In the genomic region with DNA sequence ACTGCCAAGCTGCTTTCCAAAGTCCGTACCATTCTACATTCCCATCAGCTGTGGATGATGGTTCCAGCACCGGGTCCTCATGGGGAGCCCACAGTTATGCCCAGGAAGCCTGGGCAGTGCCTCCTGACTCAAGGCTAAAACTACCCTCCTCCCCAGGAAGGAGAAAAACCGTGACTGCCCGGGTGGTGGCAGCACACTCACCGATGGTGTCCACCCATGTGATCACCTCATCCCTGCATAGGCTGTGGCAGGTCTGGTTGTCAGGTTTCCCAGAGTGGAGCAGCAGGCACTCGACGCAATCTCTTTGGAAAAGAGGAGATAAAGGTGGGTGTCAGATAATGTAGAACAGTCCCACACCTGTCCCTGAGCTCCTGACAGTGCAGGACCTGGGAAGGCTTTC, we compare ENCODE assay signal across 8 cellular contexts. TPM values are rescaled to one million over a fixed set of nuclear protein-coding genes. Genes with fewer than 3 reads are reported as not detected.
DNase-seq lines count a peak whose midpoint lies in the region; ATAC-seq and TF ChIP-seq lines count a peak whose summit lies in the region.

No MANE protein-coding gene starts in this region.

- peak; percentile 35 to 42 for DNase-seq in activated T-cell treated with anti-CD3 and anti-CD28 coated beads, Interleukin-2, amount 50 U/mL, for 48 hours
- DNase-seq in activated T-cell treated with anti-CD3 and anti-CD28 coated beads for 4 hours (no peak), HuH-7 (ENCODE audit: low spot score) (peak; percentile 60), astrocyte of the spinal cord (ENCODE audit: low read depth, low spot score) (no peak), SJCRH30 (no peak)
- peak; percentile 39 for DNase-seq in stimulated activated CD8-positive, alpha-beta memory T cell treated with anti-CD3 and anti-CD28 coated beads, Interleukin-4, amount 100 ng/mL, for 48 hours

- no peak overlapping the region for H3K4me3 ChIP-seq in astrocyte of the spinal cord (ENCODE audit: low read depth, low read length)
- no peak overlapping the region for H3K4me3 ChIP-seq in SJCRH30

- no peak overlapping the region for H3K27ac ChIP-seq in SJCRH30

- peak; percentile 40 for TF ChIP-seq CTCF in astrocyte of the spinal cord (IDR thresholded peaks at IDR 0.05; ENCODE audit: low read depth, low read length)

- no peak for ATAC-seq in HG03095 (IDR thresholded peaks at IDR 0.05; ENCODE audit: unreplicated experiment)
- ATAC-seq in HG03342 (IDR thresholded peaks at IDR 0.05; ENCODE audit: unreplicated experiment), result no peak

- no peaks in the 10 kb centered on the region for H3K9me3 ChIP-seq in SJCRH30 (replicated peaks)

- in situ Hi-C loops in astrocyte of the spinal cord (cut with HindIII; ENCODE audit: low sequenced_read_pairs), result no loop called here

- no peaks in the 10 kb centered on the region for H3K27me3 ChIP-seq in SJCRH30

- H3K36me3 ChIP-seq in SJCRH30, result peaks cover 8% of the 10 kb centered on the region

- H3K4me1 ChIP-seq in SJCRH30, result peaks cover 73% of the 10 kb centered on the region

RNA-seq across cellular contexts. Expression of a gene that starts 38.6 kb away (rescaled TPM):
- total RNA-seq in SJCRH30 (2014; rRNA removed; shearing (Covaris generic)), result 50.4 and 62.9 TPM in 2 replicates

Comparison
In these comparisons a context has a peak if more than half of its experiments do, and no peak if none do; other contexts are left out.
1. DNase-seq: peak in activated T-cell treated with anti-CD3 and anti-CD28 coated beads, Interleukin-2, amount 50 U/mL, for 48 hours (2 of 2), HuH-7 (single experiment) and stimulated activated CD8-positive, alpha-beta memory T cell treated with anti-CD3 and anti-CD28 coated beads, Interleukin-4, amount 100 ng/mL, for 48 hours (single experiment); none in activated T-cell treated with anti-CD3 and anti-CD28 coated beads for 4 hours (single experiment), astrocyte of the spinal cord (single experiment) and SJCRH30 (0 of 2).